8 cellular contexts compared by ENCODE assay signal in genomic region chr7:140506788-140507464, GRCh38.
DNase-seq lines count a peak whose midpoint lies in the region; ATAC-seq and TF ChIP-seq lines count a peak whose summit lies in the region.

No MANE protein-coding gene starts in this region.

- ATAC-seq in GM18520 (IDR thresholded peaks at IDR 0.05; ENCODE audit: unreplicated experiment) (no peak), HG03135 (IDR thresholded peaks at IDR 0.05; ENCODE audit: unreplicated experiment) (no peak), GM19397 (IDR thresholded peaks at IDR 0.05; ENCODE audit: unreplicated experiment) (no peak), GM18858 (IDR thresholded peaks at IDR 0.05; ENCODE audit: unreplicated experiment) (no peak)

- H3K27ac Mint-ChIP-seq in nephron progenitor cell, result peak overlapping the region; percentile 49

- no peaks in the 10 kb centered on the region for H3K9me3 Mint-ChIP-seq in nephron progenitor cell

- no peaks in the 10 kb centered on the region for H3K27me3 Mint-ChIP-seq in nephron progenitor cell (ENCODE audit: low read depth, poor library complexity)

- no peaks in the 10 kb centered on the region for H3K36me3 Mint-ChIP-seq in nephron progenitor cell (ENCODE audit: low read depth)

- no peak overlapping the region for H3K4me3 ChIP-seq in cardiac fibroblast (replicated peaks in 1 of 2; ENCODE audit: low read depth in 2 of 2, low read length in 2 of 2)

- DNase-seq in DMS79 (lab: John Stamatoyannopoulos, UW) (peak; percentile 92), NCI-H2081 treated with DMSO at 0.1 percent for 48 hours (lab: John Stamatoyannopoulos, UW) (peak; percentile 87), cardiac fibroblast (ENCODE audit: low read depth in 2 of 2) (peak; percentile 23 to 64), nephron progenitor cell (peak; percentile 27)

- no peak for TF ChIP-seq CTCF in cardiac fibroblast (IDR thresholded peaks at IDR 0.05; ENCODE audit: low read depth, low read length)
- no peak for TF ChIP-seq CTCF in nephron progenitor cell (IDR thresholded peaks at IDR 0.05)

- H3K4me1 Mint-ChIP-seq in nephron progenitor cell, result peaks cover 42% of the 10 kb centered on the region

- no peak overlapping the region for H3K4me3 Mint-ChIP-seq in nephron progenitor cell

Comparison
In these comparisons a context has a peak if more than half of its experiments do, and no peak if none do; other contexts are left out.
1. DNase-seq: peak in every context shown above with its lines; median percentile 92 in DMS79; 87 in NCI-H2081 treated with DMSO at 0.1 percent for 48 hours; 44 in cardiac fibroblast; 27 in nephron progenitor cell.